ENCODE assay signal across 15 cellular contexts in genomic region chr10:132606031-132606491, GRCh38.
DNase-seq lines count a peak whose midpoint lies in the region; ATAC-seq, FAIRE-seq and TF ChIP-seq lines count a peak whose summit lies in the region.
"Had no signal": no experiment of that assay in that cellular context is flagged by ENCODE, and none has a peak within 500 bp of the region (broad histone marks: within the 10 kb centered on the region; RNA-seq: fewer than 3 reads in every experiment).

No MANE protein-coding gene starts in this region.

- WGBS in heart right ventricle, 2 donors: 86 to 87% methylated on average over 19 to 28 of the region's 28 CpGs
- WGBS in testis, 2 donors: 33 to 41% methylated on average over 12 to 24 of the region's 28 CpGs

- no peak overlapping the region for H3K4me3 Mint-ChIP-seq in CD8-positive, alpha-beta memory T cell

- H3K9me3 ChIP-seq in heart right ventricle: peaks cover 0 to 4% (median 0%) of the 10 kb centered on the region in 11 donors
- no peaks in the 10 kb centered on the region for H3K9me3 ChIP-seq in testis
- no peaks in the 10 kb centered on the region for H3K9me3 ChIP-seq in CD8-positive, alpha-beta memory T cell (ENCODE audit: low read length)

- intact Hi-C loops in heart right ventricle (cut with DNase I) (loop anchor here in 1 of 10 donors (2.0 kb wide), 1 partner anchor 33 kb away; no protein-coding TSS in a partner anchor), cardiac septum (cut with DNase I) (no loop called here), testis (cut with DNase I; ENCODE audit: low total_unique reads) (no loop called here)

- peaks cover 10 to 26% (median 11%) of the 10 kb centered on the region in 3 donors for H3K4me1 Mint-ChIP-seq in CD8-positive, alpha-beta memory T cell

- no peak overlapping the region for H3K27ac ChIP-seq in heart right ventricle
- H3K27ac ChIP-seq in caudate nucleus (ENCODE audit: low read depth, low read length): peak overlapping the region; percentile 14
- peak overlapping the region; percentile 70 to 79 for H3K27ac ChIP-seq in testis
- no peak overlapping the region for H3K27ac ChIP-seq in CD8-positive, alpha-beta memory T cell (ENCODE audit: low read depth, low read length)
- H3K27ac ChIP-seq: C4-2B had no signal

- H3K36me3 ChIP-seq in heart right ventricle (no peaks in the 10 kb centered on the region), testis (ENCODE audit: low read depth, missing control alignments) (no peaks in the 10 kb centered on the region)
- H3K36me3 ChIP-seq in CD8-positive, alpha-beta memory T cell (ENCODE audit: insufficient read depth, low read length): no peaks in the 10 kb centered on the region

- no peaks in the 10 kb centered on the region for H3K27me3 Mint-ChIP-seq in CD8-positive, alpha-beta memory T cell

- H3K4me1 ChIP-seq in heart right ventricle (peaks cover 3 to 60% (median 30%) of the 10 kb centered on the region in 9 donors), testis (peaks cover 53% of the 10 kb centered on the region)
- peaks cover 5% of the 10 kb centered on the region for H3K4me1 ChIP-seq in CD8-positive, alpha-beta memory T cell (ENCODE audit: insufficient read depth, low read length)

- TF ChIP-seq POLR2A in testis (IDR thresholded peaks at IDR 0.05) (no peak), GM12892 (IDR thresholded peaks at IDR 0.05; ENCODE audit: low read depth, low read length) (no peak)

- no peak overlapping the region for H3K27ac Mint-ChIP-seq in CD8-positive, alpha-beta memory T cell

- DNase-seq in heart right ventricle (no peak), cardiac septum (ENCODE audit: low spot score) (no peak), caudate nucleus (lab: John Stamatoyannopoulos, UW) (no peak), mesenteric fat pad (ENCODE audit: low spot score) (peak; percentile 74), testis (no peak), GM12892 (ENCODE audit: insufficient read length) (no peak), NCI-H128 (lab: John Stamatoyannopoulos, UW; ENCODE audit: unreplicated experiment) (no peak)
- no peak for DNase-seq in CD8-positive, alpha-beta memory T cell
- DNase-seq: COR-L47, NCI-H1417 treated with DMSO at 0.1 percent for 48 hours, NCI-H2029, NCI-H510A treated with DMSO at 0.1 percent for 48 hours had no signal

- H3K9me3 Mint-ChIP-seq in CD8-positive, alpha-beta memory T cell: peaks cover 0 to 8% (median 5%) of the 10 kb centered on the region in 5 donors

- ATAC-seq in heart right ventricle: peak in 6 of 8 donors; percentile 6 to 21 (median 8)

- H3K27me3 ChIP-seq in heart right ventricle (no peaks in the 10 kb centered on the region), testis (no peaks in the 10 kb centered on the region)
- H3K27me3 ChIP-seq in CD8-positive, alpha-beta memory T cell (ENCODE audit: insufficient read depth, low read length, poor library complexity, severe bottlenecking): no peaks in the 10 kb centered on the region

- no peak overlapping the region for H3K4me3 ChIP-seq in heart right ventricle
- no peak overlapping the region for H3K4me3 ChIP-seq in testis
- H3K4me3 ChIP-seq in CD8-positive, alpha-beta memory T cell (ENCODE audit: low read length): no peak overlapping the region

- CTCF ChIA-PET in CD8-positive, alpha-beta memory T cell (lab: Charles Lee): no interaction called here

- POLR2A ChIA-PET in CD8-positive, alpha-beta memory T cell (lab: Charles Lee): no interaction called here

- TF ChIP-seq CTCF in heart right ventricle (IDR thresholded peaks at IDR 0.05) (no peak), testis (IDR thresholded peaks at IDR 0.05) (no peak)

- no peak for FAIRE-seq in GM12892 (lab: Jason Lieb, UNC)
- FAIRE-seq: GM18507, RCC 7860 had no signal

- peaks cover under 1 to 5% (median 5%) of the 10 kb centered on the region in 3 donors for H3K36me3 Mint-ChIP-seq in CD8-positive, alpha-beta memory T cell

Comparison
In these comparisons a context has a peak if more than half of its experiments do, and no peak if none do; other contexts are left out.
1. H3K27ac ChIP-seq: peak in caudate nucleus (single experiment) and testis (2 of 2); none in heart right ventricle (0 of 10) and CD8-positive, alpha-beta memory T cell (single experiment).